In the genomic region with DNA sequence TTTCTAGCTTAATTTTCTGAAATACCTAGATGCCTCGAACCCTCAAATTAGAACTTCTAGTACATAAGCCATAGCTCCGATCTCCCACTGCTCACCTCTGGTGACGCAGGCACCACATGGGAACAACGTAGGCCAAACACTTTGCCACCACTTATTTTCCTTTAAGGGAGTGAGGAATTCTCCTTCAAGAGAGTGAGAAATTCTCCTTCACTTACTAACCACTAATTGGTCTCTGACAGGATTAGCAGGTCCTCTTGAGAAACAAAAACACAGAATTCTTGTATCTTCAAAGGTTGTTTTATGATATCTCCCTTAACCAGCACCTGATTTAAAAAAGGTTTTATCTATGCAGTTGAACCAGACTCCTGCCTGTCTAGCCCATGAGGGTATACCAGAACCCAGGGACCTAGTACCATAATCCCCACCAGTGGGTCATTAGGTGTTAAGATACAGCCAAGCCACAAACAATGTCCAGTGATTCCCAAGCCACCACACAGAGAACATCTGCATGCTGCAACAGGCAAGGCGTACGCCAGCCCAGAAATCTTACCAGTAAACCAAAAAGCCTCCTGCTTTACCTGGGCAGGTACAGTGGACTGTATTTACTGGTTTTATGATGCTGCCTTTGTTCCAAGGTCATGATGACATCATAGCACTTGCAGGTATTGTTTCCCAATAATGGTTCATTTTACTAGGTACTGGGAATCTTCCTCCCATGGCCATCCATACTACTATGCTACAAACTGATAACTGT, we compare ENCODE assay signal across 15 cellular contexts. TPM values are rescaled to one million over a fixed set of nuclear protein-coding genes. Genes with fewer than 3 reads are reported as not detected.
DNase-seq lines count a peak whose midpoint lies in the region; ATAC-seq and TF ChIP-seq lines count a peak whose summit lies in the region.
"Had no signal": no experiment of that assay in that cellular context is flagged by ENCODE, and none has a peak within 500 bp of the region (broad histone marks: within the 10 kb centered on the region; RNA-seq: fewer than 3 reads in every experiment).

No MANE protein-coding gene starts in this region.

- DNase-seq in HFFc6 (no peak), RWPE2 (ENCODE audit: low spot score) (no peak), fibroblast of mammary gland (ENCODE audit: low read depth) (peak; percentile 61), sciatic nerve (ENCODE audit: low spot score) (no peak), progenitor cell of endocrine pancreas (ENCODE audit: low spot score, unreplicated experiment) (no peak), iPS-NIHi11 (ENCODE audit: low spot score) (no peak)
- DNase-seq: cortex of kidney, NCI-H1436 treated with DMSO at 0.1 percent for 48 hours, NCI-H524 had no signal

- intact Hi-C loops in sciatic nerve (cut with DNase I): no loop called here

- no peaks in the 10 kb centered on the region for H3K9me3 ChIP-seq in RWPE2 (ENCODE audit: severe bottlenecking)

- H3K27ac ChIP-seq in RWPE2 (ENCODE audit: poor library complexity, severe bottlenecking): no peak overlapping the region

- H3K4me3 ChIP-seq in RWPE2 (ENCODE audit: severe bottlenecking): no peak overlapping the region
- no peak overlapping the region for H3K4me3 ChIP-seq in fibroblast of mammary gland (ENCODE audit: control insufficient read depth, low read depth, low read length)
- H3K4me3 ChIP-seq: K562 had no signal

- H3K9me3 Mint-ChIP-seq in HFFc6 (no peaks in the 10 kb centered on the region), progenitor cell of endocrine pancreas (ENCODE audit: low read depth) (no peaks in the 10 kb centered on the region)
- H3K9me3 Mint-ChIP-seq: mesothelial cell of epicardium had no signal

- no peaks in the 10 kb centered on the region for H3K36me3 Mint-ChIP-seq in HFFc6 (ENCODE audit: low read depth)
- no peaks in the 10 kb centered on the region for H3K36me3 Mint-ChIP-seq in progenitor cell of endocrine pancreas (ENCODE audit: insufficient read depth)
- H3K36me3 Mint-ChIP-seq: CD14-positive monocyte, mesothelial cell of epicardium had no signal

- no peaks in the 10 kb centered on the region for H3K36me3 ChIP-seq in RWPE2 (ENCODE audit: low read depth)

- peaks cover 27% of the 10 kb centered on the region for H3K27me3 ChIP-seq in RWPE2 (ENCODE audit: insufficient read depth, poor library complexity, severe bottlenecking)

- TF ChIP-seq CTCF in HFFc6 (IDR thresholded peaks at IDR 0.05) (no peak), RWPE2 (IDR thresholded peaks at IDR 0.05; ENCODE audit: poor library complexity, severe bottlenecking) (no peak), fibroblast of mammary gland (conservative IDR thresholded peaks at IDR 0.05; ENCODE audit: control insufficient read depth, insufficient read depth, low read depth, low read length) (no peak), progenitor cell of endocrine pancreas (IDR thresholded peaks at IDR 0.05; ENCODE audit: unreplicated experiment) (no peak)

- H3K4me1 Mint-ChIP-seq in HFFc6 (ENCODE audit: low read depth) (peaks cover 25% of the 10 kb centered on the region), progenitor cell of endocrine pancreas (ENCODE audit: low read depth) (peaks cover 6% of the 10 kb centered on the region)
- H3K4me1 Mint-ChIP-seq: mesothelial cell of epicardium had no signal

- peaks cover 16% of the 10 kb centered on the region for H3K4me1 ChIP-seq in RWPE2 (ENCODE audit: insufficient read depth, poor library complexity, severe bottlenecking)

- H3K4me3 Mint-ChIP-seq in HFFc6 (peak overlapping the region; percentile 57; the same call in 1 of the 2 replicates), progenitor cell of endocrine pancreas (ENCODE audit: low read depth) (no peak overlapping the region)
- H3K4me3 Mint-ChIP-seq: mesothelial cell of epicardium had no signal

- peak overlapping the region; percentile 20 for H3K27ac Mint-ChIP-seq in HFFc6
- no peak overlapping the region for H3K27ac Mint-ChIP-seq in progenitor cell of endocrine pancreas
- H3K27ac Mint-ChIP-seq: mesothelial cell of epicardium had no signal

- ATAC-seq in RWPE2 (ENCODE audit: low read depth) (peak; percentile 68), sciatic nerve (peak; percentile 16), HG03159 (IDR thresholded peaks at IDR 0.05; ENCODE audit: unreplicated experiment) (no peak), HG03565 (IDR thresholded peaks at IDR 0.05; ENCODE audit: unreplicated experiment) (no peak)
- ATAC-seq: K562, Right ventricle myocardium inferior had no signal

- peaks cover 6% of the 10 kb centered on the region for H3K27me3 Mint-ChIP-seq in HFFc6 (ENCODE audit: insufficient read depth)
- no peaks in the 10 kb centered on the region for H3K27me3 Mint-ChIP-seq in progenitor cell of endocrine pancreas

RNA-seq across cellular contexts. Expression of gene CXADR, which starts 20.3 kb away (rescaled TPM):
- under 1 TPM in 4 of 6 experiments, not detected in 2; 0.05 to 0.28 (median 0.09) TPM for total RNA-seq in HFFc6 (2021; fragmentation: NEBNext Ultra II Directional; extraction: Animal tissue kit (Norgen Biotek cat#: 25700))
- total RNA-seq in sciatic nerve: 3.0 TPM
- total RNA-seq in progenitor cell of endocrine pancreas: 58.1 and 65.9 TPM in 2 replicates

Comparison
In these comparisons a context has a peak if more than half of its experiments do, and no peak if none do; other contexts are left out.
1. ATAC-seq: peak in RWPE2 (single experiment) and sciatic nerve (single experiment); none in HG03159 (single experiment) and HG03565 (single experiment).
2. RNA of gene CXADR, which starts 20.3 kb away (total RNA-seq): 58.1 to 65.9 TPM in progenitor cell of endocrine pancreas; 3.0 TPM in sciatic nerve (single experiment) and 0.05 to 0.28 TPM in HFFc6; every median in the first group is over 10 times any median in the second.